1 cellular context compared by ENCODE assay signal in genomic region chr17:5413682-5414081, GRCh38.
TF ChIP-seq lines count a peak whose summit lies in the region.

No MANE protein-coding gene starts in this region.

TF ChIP-seq in K562, 482 proteins besides CTCF, POLR2A, EP300 and RAD21:
- TF ChIP-seq BMI1 (IDR thresholded peaks at IDR 0.05; ENCODE audit: low read length) (no peak), PRPF4 (IDR thresholded peaks at IDR 0.05; ENCODE audit: insufficient read depth, low read depth, low read length, poor library complexity, severe bottlenecking) (no peak), SMARCC2 (IDR thresholded peaks at IDR 0.05; ENCODE audit: low read depth) (peak; percentile 31; the same call in 1 of the 2 replicates), ZNF280A (IDR thresholded peaks at IDR 0.05; ENCODE audit: low read depth, partially characterized antibody) (no peak), ZNF184 (CRISPR knock-in tag; IDR thresholded peaks at IDR 0.05) (no peak), HNRNPK (IDR thresholded peaks at IDR 0.05; ENCODE audit: low read depth, low read length, poor library complexity, severe bottlenecking) (no peak), ZNF217 (CRISPR knock-in tag; IDR thresholded peaks at IDR 0.05) (no peak), HOXB6 (CRISPR knock-in tag; IDR thresholded peaks at IDR 0.05; ENCODE audit: borderline replicate concordance) (no peak), JUN (IDR thresholded peaks at IDR 0.05; ENCODE audit: borderline replicate concordance, low read depth, low read length) (peak; percentile 78; the same call in 1 of the 2 replicates), JUN (CRISPR knock-in tag; IDR thresholded peaks at IDR 0.05; ENCODE audit: borderline replicate concordance) (no peak), ZNF431 (CRISPR knock-in tag; IDR thresholded peaks at IDR 0.05) (no peak), NFXL1 (CRISPR knock-in tag; IDR thresholded peaks at IDR 0.05) (no peak), FOSL1 (tag; conservative IDR thresholded peaks at IDR 0.05) (peak; percentile 97), E2F4 (CRISPR knock-in tag; IDR thresholded peaks at IDR 0.05; ENCODE audit: low read depth) (no peak), DPF2 (IDR thresholded peaks at IDR 0.05) (peak; percentile 64), C11orf30 (IDR thresholded peaks at IDR 0.05; ENCODE audit: low read depth) (peak; percentile 64), NFIC (IDR thresholded peaks at IDR 0.05) (0 out of 2 replicates have a peak, but pooled peaks have one; percentile 8), LARP7 (IDR thresholded peaks at IDR 0.05) (no peak), MBD2 (IDR thresholded peaks at IDR 0.05; ENCODE audit: borderline replicate concordance, low read depth) (no peak), HMBOX1 (IDR thresholded peaks at IDR 0.05) (peak; percentile 97), NFE2 (IDR thresholded peaks at IDR 0.05; ENCODE audit: low read depth) (peak; percentile 46), KLF6 (CRISPR knock-in tag; IDR thresholded peaks at IDR 0.05; ENCODE audit: borderline replicate concordance) (no peak), BCOR (IDR thresholded peaks at IDR 0.05) (no peak), PYGO2 (tag; IDR thresholded peaks at IDR 0.05) (no peak), PPARD (CRISPR knock-in tag; IDR thresholded peaks at IDR 0.05) (no peak), HNRNPH1 (optimal IDR thresholded peaks at IDR 0.05; ENCODE audit: low read depth, low read length) (no peak), BRD9 (IDR thresholded peaks at IDR 0.05; ENCODE audit: low read depth, partially characterized antibody) (peak; percentile 53), PCBP1 (IDR thresholded peaks at IDR 0.05; ENCODE audit: low read depth, low read length, poor library complexity, severe bottlenecking) (no peak), MITF (IDR thresholded peaks at IDR 0.05) (no peak), MEIS2 (IDR thresholded peaks at IDR 0.05; ENCODE audit: partially characterized antibody) (peak; percentile 55), NR0B1 (IDR thresholded peaks at IDR 0.05; ENCODE audit: partially characterized antibody) (no peak), SMARCA4 (IDR thresholded peaks at IDR 0.05) (peak; percentile 60; the same call in 1 of the 2 replicates), ZKSCAN3 (CRISPR knock-in tag; IDR thresholded peaks at IDR 0.05) (no peak), RREB1 (CRISPR knock-in tag; IDR thresholded peaks at IDR 0.05) (no peak), ZBTB17 (CRISPR knock-in tag; IDR thresholded peaks at IDR 0.05) (no peak), CEBPG (CRISPR knock-in tag; IDR thresholded peaks at IDR 0.05) (peak; percentile 70), CEBPG (tag; conservative IDR thresholded peaks at IDR 0.05 in 1 of 2, IDR thresholded peaks at IDR 0.05 in 1 of 2) (peak; percentile 21 to 92; a peak in 3 of 4 replicates), SAP30 (IDR thresholded peaks at IDR 0.05; ENCODE audit: borderline replicate concordance, insufficient read depth, low read depth, low read length, poor library complexity, severe bottlenecking) (no peak), EP400 (IDR thresholded peaks at IDR 0.05) (peak; percentile 23; the same call in 1 of the 2 replicates), ZNF175 (CRISPR knock-in tag; IDR thresholded peaks at IDR 0.05; ENCODE audit: low read depth) (peak; percentile 97), ZNF316 (IDR thresholded peaks at IDR 0.05) (peak; percentile 55; the same call in 1 of the 2 replicates), JUND (IDR thresholded peaks at IDR 0.05; ENCODE audit: borderline replicate concordance, low read depth, low read length) (peak; percentile 88), JUND (tag; IDR thresholded peaks at IDR 0.05; ENCODE audit: borderline replicate concordance, low read depth, low read length) (peak; percentile 63; the same call in 2 of the 3 replicates), CEBPB (tag; IDR thresholded peaks at IDR 0.05) (peak; percentile 59), VEZF1 (CRISPR knock-in tag; IDR thresholded peaks at IDR 0.05) (no peak), TRIM24 (IDR thresholded peaks at IDR 0.05) (peak; percentile 61 to 67; a peak in 2 of 4 replicates), ATF3 (IDR thresholded peaks at IDR 0.05) (peak; percentile 93), ATF3 (CRISPR knock-in tag; conservative IDR thresholded peaks at IDR 0.05) (no peak), PBX2 (CRISPR knock-in tag; IDR thresholded peaks at IDR 0.05; ENCODE audit: low read depth) (no peak), PBX2 (tag; conservative IDR thresholded peaks at IDR 0.05; ENCODE audit: low read depth) (no peak), ZFPM2 (CRISPR knock-in tag; IDR thresholded peaks at IDR 0.05) (no peak), ARID1B (IDR thresholded peaks at IDR 0.05) (peak; percentile 63)
